18 cellular contexts compared by ENCODE assay signal in genomic region chr3:33392144-33392543, GRCh38. TPM values are rescaled to one million over a fixed set of nuclear protein-coding genes. Genes with fewer than 3 reads are reported as not detected.
DNase-seq lines count a peak whose midpoint lies in the region; ATAC-seq and TF ChIP-seq lines count a peak whose summit lies in the region.
"Had no signal": no experiment of that assay in that cellular context is flagged by ENCODE, and none has a peak within 500 bp of the region (broad histone marks: within the 10 kb centered on the region; RNA-seq: fewer than 3 reads in every experiment).

No MANE protein-coding gene starts in this region.

- H3K27ac Mint-ChIP-seq in CD14-positive monocyte, result peak overlapping the region in 4 of 7 donors; percentile 27 to 76 (median 60)
- peak overlapping the region; percentile 24 for H3K27ac Mint-ChIP-seq in activated naive CD8-positive, alpha-beta T cell treated with anti-CD3 and anti-CD28 coated beads, Interleukin-2, amount 10 ng/mL, durations not matched to agents 7 days and 5 days
- peak overlapping the region in 5 of 9 donors; percentile 18 to 71 (median 49) for H3K27ac Mint-ChIP-seq in naive thymus-derived CD4-positive, alpha-beta T cell

- no peaks in the 10 kb centered on the region for H3K27me3 Mint-ChIP-seq in CD14-positive monocyte (ENCODE audit: low read depth in 3 of 3)
- no peaks in the 10 kb centered on the region for H3K27me3 Mint-ChIP-seq in activated naive CD8-positive, alpha-beta T cell treated with anti-CD3 and anti-CD28 coated beads, Interleukin-2, amount 10 ng/mL, durations not matched to agents 7 days and 5 days
- no peaks in the 10 kb centered on the region for H3K27me3 Mint-ChIP-seq in naive thymus-derived CD4-positive, alpha-beta T cell

- DNase-seq in CD14-positive monocyte (ENCODE audit: low spot score) (no peak), HCT116 (ENCODE audit: low read depth, low spot score) (no peak), NCI-H510A (lab: John Stamatoyannopoulos, UW) (no peak), upper lobe of left lung (no peak), NCI-H2171 treated with DMSO at 0.1 percent for 48 hours (lab: John Stamatoyannopoulos, UW) (no peak)
- no peak for DNase-seq in activated naive CD8-positive, alpha-beta T cell treated with anti-CD3 and anti-CD28 coated beads, Interleukin-2, amount 10 ng/mL, durations not matched to agents 7 days and 5 days
- DNase-seq in naive thymus-derived CD4-positive, alpha-beta T cell, result no peak
- DNase-seq: activated CD4-positive, alpha-beta T cell treated with anti-CD3 and anti-CD28 coated beads, Interleukin-2, amount 50 U/mL, for 4 hours; BE2C; effector memory CD4-positive, alpha-beta T cell; KBM-7; NCI-H1105 treated with DMSO at 0.1 percent for 48 hours; NCI-H2171; T-helper 9 cell had no signal

- H3K9me3 ChIP-seq in HCT116 (ENCODE audit: control insufficient read depth in 1 of 2, insufficient read depth in 1 of 2, low read depth in 1 of 2, low read length in 2 of 2), result no peaks in the 10 kb centered on the region
- no peaks in the 10 kb centered on the region for H3K9me3 ChIP-seq in naive thymus-derived CD4-positive, alpha-beta T cell (ENCODE audit: control insufficient read depth in 2 of 3, low read length in 3 of 3)
- no peaks in the 10 kb centered on the region for H3K9me3 ChIP-seq in upper lobe of left lung
- H3K9me3 ChIP-seq: BE2C, suprapubic skin had no signal

- peak overlapping the region; percentile 40; the same call in 1 of the 2 replicates for H3K27ac ChIP-seq in HCT116 (ENCODE audit: low read depth, low read length)
- no peak overlapping the region for H3K27ac ChIP-seq in naive thymus-derived CD4-positive, alpha-beta T cell (ENCODE audit: low read depth, low read length)
- H3K27ac ChIP-seq in upper lobe of left lung, result no peak overlapping the region
- H3K27ac ChIP-seq: suprapubic skin had no signal

- no peak overlapping the region for H2AFZ ChIP-seq in HCT116 (ENCODE audit: low read depth, low read length, poor library complexity, severe bottlenecking)

- peaks cover 83 to 94% of the 10 kb centered on the region in 2 donors for H3K36me3 Mint-ChIP-seq in CD14-positive monocyte
- peaks cover 36% of the 10 kb centered on the region for H3K36me3 Mint-ChIP-seq in activated naive CD8-positive, alpha-beta T cell treated with anti-CD3 and anti-CD28 coated beads, Interleukin-2, amount 10 ng/mL, durations not matched to agents 7 days and 5 days
- H3K36me3 Mint-ChIP-seq in naive thymus-derived CD4-positive, alpha-beta T cell, result peaks cover 23 to 64% (median 39%) of the 10 kb centered on the region in 5 donors

- H3K27me3 ChIP-seq in HCT116 (ENCODE audit: insufficient read depth, low read length) (no peaks in the 10 kb centered on the region), upper lobe of left lung (no peaks in the 10 kb centered on the region)
- H3K27me3 ChIP-seq in naive thymus-derived CD4-positive, alpha-beta T cell (ENCODE audit: control insufficient read depth in 2 of 2, insufficient read depth in 2 of 2, low read length in 2 of 2), result no peaks in the 10 kb centered on the region
- H3K27me3 ChIP-seq: BE2C, suprapubic skin had no signal

- CTCF ChIA-PET in HCT116 (lab: Charles Lee), result no interaction called here
- CTCF ChIA-PET in naive thymus-derived CD4-positive, alpha-beta T cell (lab: Charles Lee), result no interaction called here

- RAD21 ChIA-PET in HCT116 (lab: Charles Lee; ENCODE audit: low non-redundant PET in 1 of 2, low total read pairs in 2 of 2, uncharacterized antibody in 2 of 2, unreplicated experiment in 2 of 2), result no interaction called here

- no peak for ATAC-seq in HCT116
- ATAC-seq in activated naive CD8-positive, alpha-beta T cell treated with anti-CD3 and anti-CD28 coated beads, Interleukin-2, amount 10 ng/mL, durations not matched to agents 7 days and 5 days (ENCODE audit: low read depth), result no peak
- ATAC-seq in naive thymus-derived CD4-positive, alpha-beta T cell, result no peak
- no peak for ATAC-seq in HG03432 (IDR thresholded peaks at IDR 0.05; ENCODE audit: unreplicated experiment)
- no peak for ATAC-seq in upper lobe of left lung (ENCODE audit: low FRiP score in 2 of 2)
- ATAC-seq: left lobe of liver, Right ventricle myocardium inferior had no signal

- no peak overlapping the region for H3K9ac ChIP-seq in HCT116 (ENCODE audit: low read length)

- peak overlapping the region; percentile 55; the same call in 1 of the 2 replicates for H3K4me2 ChIP-seq in HCT116 (ENCODE audit: low read length)

- no peaks in the 10 kb centered on the region; the same call in 1 of the 2 replicates for H3K79me2 ChIP-seq in HCT116 (ENCODE audit: insufficient read depth, low read length)

- no TSS peak for BruUV-seq in HCT116 (replicated peaks; lab: Mats Ljungman, UMichigan)

- H3K4me3 ChIP-seq in HCT116 (replicated peaks in 1 of 2; ENCODE audit: low read depth in 1 of 2, low read length in 2 of 2) (no peak overlapping the region), upper lobe of left lung (no peak overlapping the region)
- no peak overlapping the region for H3K4me3 ChIP-seq in naive thymus-derived CD4-positive, alpha-beta T cell (ENCODE audit: low read length)
- H3K4me3 ChIP-seq: suprapubic skin had no signal

- H3K4me1 Mint-ChIP-seq in CD14-positive monocyte, result no peaks in the 10 kb centered on the region
- H3K4me1 Mint-ChIP-seq in activated naive CD8-positive, alpha-beta T cell treated with anti-CD3 and anti-CD28 coated beads, Interleukin-2, amount 10 ng/mL, durations not matched to agents 7 days and 5 days, result peaks cover 11% of the 10 kb centered on the region
- peaks cover 0 to 15% (median 0%) of the 10 kb centered on the region in 7 donors for H3K4me1 Mint-ChIP-seq in naive thymus-derived CD4-positive, alpha-beta T cell

- H3K36me3 ChIP-seq in HCT116 (ENCODE audit: control insufficient read depth in 1 of 2, insufficient read depth in 2 of 2, low read length in 2 of 2) (peaks cover 38 to 48% of the 10 kb centered on the region in 2 experiments; a peak in 3 of 4 replicates), upper lobe of left lung (peaks cover 20 to 94% (median 61%) of the 10 kb centered on the region in 4 donors)
- peaks cover 15 to 76% (median 20%) of the 10 kb centered on the region in 3 experiments for H3K36me3 ChIP-seq in naive thymus-derived CD4-positive, alpha-beta T cell (ENCODE audit: control insufficient read depth in 2 of 3, insufficient read depth in 3 of 3, low read length in 3 of 3)

- H3K4me1 ChIP-seq in HCT116 (ENCODE audit: control insufficient read depth in 1 of 2, insufficient read depth in 2 of 2, low read length in 2 of 2) (peaks cover 19 to 20% of the 10 kb centered on the region in 2 experiments), upper lobe of left lung (no peaks in the 10 kb centered on the region)
- no peaks in the 10 kb centered on the region for H3K4me1 ChIP-seq in naive thymus-derived CD4-positive, alpha-beta T cell (ENCODE audit: control insufficient read depth in 2 of 2, insufficient read depth in 2 of 2, low read length in 2 of 2)
- H3K4me1 ChIP-seq: BE2C, suprapubic skin had no signal

- no peak for TF ChIP-seq POLR2A in HCT116 (IDR thresholded peaks at IDR 0.05; ENCODE audit: borderline replicate concordance, extremely low read depth, insufficient read depth, insufficient read length)
- no peak for TF ChIP-seq POLR2A in upper lobe of left lung (IDR thresholded peaks at IDR 0.05)

- WGBS in upper lobe of left lung, 2 donors, result 92 to 95% methylated on average over 4 of the region's 4 CpGs

- intact Hi-C loops in CD14-positive monocyte (cut with micrococcal nuclease) (no loop called here), HCT116 (cut with micrococcal nuclease) (loop anchor here (10.0 kb wide), 1 partner anchor 383 kb away; no protein-coding TSS in a partner anchor)
- intact Hi-C loops in naive thymus-derived CD4-positive, alpha-beta T cell (cut with micrococcal nuclease), result no loop called here

- no peaks in the 10 kb centered on the region for H3K9me3 Mint-ChIP-seq in CD14-positive monocyte
- H3K9me3 Mint-ChIP-seq in activated naive CD8-positive, alpha-beta T cell treated with anti-CD3 and anti-CD28 coated beads, Interleukin-2, amount 10 ng/mL, durations not matched to agents 7 days and 5 days, result no peaks in the 10 kb centered on the region
- H3K9me3 Mint-ChIP-seq in naive thymus-derived CD4-positive, alpha-beta T cell, result no peaks in the 10 kb centered on the region

- H4K20me1 ChIP-seq in HCT116 (ENCODE audit: insufficient read depth), result peaks cover 19% of the 10 kb centered on the region

- no peaks in the 10 kb centered on the region for H3K9me2 ChIP-seq in HCT116 (ENCODE audit: insufficient read depth)

- TF ChIP-seq RAD21 in HCT116 (IDR thresholded peaks at IDR 0.05; ENCODE audit: low read depth), result no peak

- POLR2A ChIA-PET in HCT116 (lab: Charles Lee), result no interaction called here
- POLR2A ChIA-PET in activated naive CD8-positive, alpha-beta T cell treated with anti-CD3 and anti-CD28 coated beads, Interleukin-2, amount 10 ng/mL, durations not matched to agents 7 days and 5 days (lab: Charles Lee), result no interaction called here
- POLR2A ChIA-PET in naive thymus-derived CD4-positive, alpha-beta T cell (lab: Charles Lee), result no interaction called here

- TF ChIP-seq EP300 in upper lobe of left lung (IDR thresholded peaks at IDR 0.05), result no peak

- no peak overlapping the region for H3K4me3 Mint-ChIP-seq in CD14-positive monocyte
- no peak overlapping the region for H3K4me3 Mint-ChIP-seq in activated naive CD8-positive, alpha-beta T cell treated with anti-CD3 and anti-CD28 coated beads, Interleukin-2, amount 10 ng/mL, durations not matched to agents 7 days and 5 days
- H3K4me3 Mint-ChIP-seq in naive thymus-derived CD4-positive, alpha-beta T cell, result no peak overlapping the region

- TF ChIP-seq CTCF in CD14-positive monocyte (IDR thresholded peaks at IDR 0.05) (no peak), HCT116 (IDR thresholded peaks at IDR 0.05 in 2 of 3, conservative IDR thresholded peaks at IDR 0.05 in 1 of 3; ENCODE audit: borderline replicate concordance in 1 of 3, insufficient read depth in 1 of 3, low read depth in 2 of 3, low read length in 2 of 3) (no peak), upper lobe of left lung (IDR thresholded peaks at IDR 0.05) (no peak)

TF ChIP-seq in HCT116, 20 proteins besides CTCF, POLR2A, EP300 and RAD21 (continues in another document):
- TF ChIP-seq EGR1 (IDR thresholded peaks at IDR 0.05; ENCODE audit: low read depth) (no peak), POLR2AphosphoS5 (IDR thresholded peaks at IDR 0.05; ENCODE audit: low read depth, low read length) (no peak), SP1 (IDR thresholded peaks at IDR 0.05; ENCODE audit: low read depth) (no peak)

RNA-seq across cellular contexts. Expression of gene UBP1, which starts 48.1 kb away (rescaled TPM):
- polyA plus RNA-seq in CD14-positive monocyte, result 1 to 10 TPM; 7.8 to 8.8 TPM
- total RNA-seq in HCT116 (2021; ENCODE audit: unreplicated experiment) (69.5 TPM), upper lobe of left lung (10 to 100 TPM; 60.2 to 81.4 (median 65.8) TPM)
- 35.2 and 42.6 TPM in 2 replicates for polyA plus RNA-seq in HCT116 (2012)
- total RNA-seq in activated naive CD8-positive, alpha-beta T cell treated with anti-CD3 and anti-CD28 coated beads, Interleukin-2, amount 10 ng/mL, durations not matched to agents 7 days and 5 days, result 10 to 100 TPM; 66.8 to 73.9 TPM
- total RNA-seq in naive thymus-derived CD4-positive, alpha-beta T cell, result 100 to 1,000 TPM in 2 of 5 experiments, 10 to 100 TPM in 3; 61.4 to 116 (median 86.0) TPM
- polyA plus RNA-seq in naive thymus-derived CD4-positive, alpha-beta T cell, result 10 to 100 TPM in 1 of 2 donors, 1 to 10 TPM in 1; 9.9 to 12.3 TPM
